1 cellular context compared by ENCODE assay signal in genomic region chr10:117496616-117497028, GRCh38.
TF ChIP-seq lines count a peak whose summit lies in the region.

No MANE protein-coding gene starts in this region.

TF ChIP-seq in K562, 482 proteins besides CTCF, POLR2A, EP300 and RAD21 (continued from another document):
- no peak for TF ChIP-seq CREB3 (tag; conservative IDR thresholded peaks at IDR 0.05; ENCODE audit: low read depth)
- no peak for TF ChIP-seq HNRNPLL (IDR thresholded peaks at IDR 0.05; ENCODE audit: low read depth, low read length, poor library complexity, severe bottlenecking)
- TF ChIP-seq RB1 (IDR thresholded peaks at IDR 0.05; ENCODE audit: low read depth), result peak; percentile 55; the same call in 1 of the 2 replicates
- TF ChIP-seq TCF7 (IDR thresholded peaks at IDR 0.05; ENCODE audit: borderline replicate concordance), result peak; percentile 75; the same call in 1 of the 2 replicates
- peak; percentile 29 for TF ChIP-seq DACH1 (IDR thresholded peaks at IDR 0.05; ENCODE audit: partially characterized antibody)
- peak; percentile 83 for TF ChIP-seq NR2C2 (CRISPR knock-in tag; IDR thresholded peaks at IDR 0.05)
- peak; percentile 90 for TF ChIP-seq NR2C2 (tag; IDR thresholded peaks at IDR 0.05)
- TF ChIP-seq, protein P1, sequence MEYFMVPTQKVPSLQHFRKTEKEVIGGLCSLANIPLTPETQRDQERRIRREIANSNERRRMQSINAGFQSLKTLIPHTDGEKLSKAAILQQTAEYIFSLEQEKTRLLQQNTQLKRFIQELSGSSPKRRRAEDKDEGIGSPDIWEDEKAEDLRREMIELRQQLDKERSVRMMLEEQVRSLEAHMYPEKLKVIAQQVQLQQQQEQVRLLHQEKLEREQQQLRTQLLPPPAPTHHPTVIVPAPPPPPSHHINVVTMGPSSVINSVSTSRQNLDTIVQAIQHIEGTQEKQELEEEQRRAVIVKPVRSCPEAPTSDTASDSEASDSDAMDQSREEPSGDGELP (CRISPR knock-in tag; IDR thresholded peaks at IDR 0.05; ENCODE audit: borderline replicate concordance), result peak; percentile 89
- no peak for TF ChIP-seq OTX1 (CRISPR knock-in tag; IDR thresholded peaks at IDR 0.05)
- TF ChIP-seq, protein P2, sequence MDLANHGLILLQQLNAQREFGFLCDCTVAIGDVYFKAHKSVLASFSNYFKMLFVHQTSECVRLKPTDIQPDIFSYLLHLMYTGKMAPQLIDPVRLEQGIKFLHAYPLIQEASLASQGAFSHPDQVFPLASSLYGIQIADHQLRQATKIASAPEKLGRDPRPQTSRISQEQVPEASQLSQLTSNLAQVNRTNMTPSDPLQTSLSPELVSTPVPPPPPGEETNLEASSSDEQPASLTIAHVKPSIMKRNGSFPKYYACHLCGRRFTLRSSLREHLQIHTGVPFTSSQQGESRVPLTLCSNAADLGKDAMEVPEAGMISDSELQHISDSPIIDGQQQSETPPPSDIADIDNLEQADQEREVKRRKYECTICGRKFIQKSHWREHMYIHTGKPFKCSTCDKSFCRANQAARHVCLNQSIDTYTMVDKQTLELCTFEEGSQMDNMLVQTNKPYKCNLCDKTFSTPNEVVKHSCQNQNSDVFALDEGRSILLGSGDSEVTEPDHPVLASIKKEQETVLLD (IDR thresholded peaks at IDR 0.05), result no peak
- no peak for TF ChIP-seq DDX20 (tag; IDR thresholded peaks at IDR 0.05; ENCODE audit: low read depth)
- TF ChIP-seq SP1 (CRISPR knock-in tag; IDR thresholded peaks at IDR 0.05), result 0 out of 2 replicates have a peak, but pooled peaks have one; percentile 21
- peak; percentile 27; the same call in 1 of the 2 replicates for TF ChIP-seq CREM (IDR thresholded peaks at IDR 0.05; ENCODE audit: low read depth)
- peak; percentile 58 for TF ChIP-seq CBFA2T3 (IDR thresholded peaks at IDR 0.05)
- TF ChIP-seq, protein P3, sequence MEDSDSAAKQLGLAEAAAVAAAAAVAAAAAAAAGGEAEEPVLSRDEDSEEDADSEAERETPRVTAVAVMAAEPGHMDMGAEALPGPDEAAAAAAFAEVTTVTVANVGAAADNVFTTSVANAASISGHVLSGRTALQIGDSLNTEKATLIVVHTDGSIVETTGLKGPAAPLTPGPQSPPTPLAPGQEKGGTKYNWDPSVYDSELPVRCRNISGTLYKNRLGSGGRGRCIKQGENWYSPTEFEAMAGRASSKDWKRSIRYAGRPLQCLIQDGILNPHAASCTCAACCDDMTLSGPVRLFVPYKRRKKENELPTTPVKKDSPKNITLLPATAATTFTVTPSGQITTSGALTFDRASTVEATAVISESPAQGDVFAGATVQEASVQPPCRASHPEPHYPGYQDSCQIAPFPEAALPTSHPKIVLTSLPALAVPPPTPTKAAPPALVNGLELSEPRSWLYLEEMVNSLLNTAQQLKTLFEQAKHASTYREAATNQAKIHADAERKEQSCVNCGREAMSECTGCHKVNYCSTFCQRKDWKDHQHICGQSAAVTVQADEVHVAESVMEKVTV (CRISPR knock-in tag; IDR thresholded peaks at IDR 0.05), result peak; percentile 68
- TF ChIP-seq EZH2 (IDR thresholded peaks at IDR 0.05; ENCODE audit: borderline replicate concordance, low read depth, low read length), result no peak
